Comparison of ENCODE assay signal across 1 cellular context in the genomic region with DNA sequence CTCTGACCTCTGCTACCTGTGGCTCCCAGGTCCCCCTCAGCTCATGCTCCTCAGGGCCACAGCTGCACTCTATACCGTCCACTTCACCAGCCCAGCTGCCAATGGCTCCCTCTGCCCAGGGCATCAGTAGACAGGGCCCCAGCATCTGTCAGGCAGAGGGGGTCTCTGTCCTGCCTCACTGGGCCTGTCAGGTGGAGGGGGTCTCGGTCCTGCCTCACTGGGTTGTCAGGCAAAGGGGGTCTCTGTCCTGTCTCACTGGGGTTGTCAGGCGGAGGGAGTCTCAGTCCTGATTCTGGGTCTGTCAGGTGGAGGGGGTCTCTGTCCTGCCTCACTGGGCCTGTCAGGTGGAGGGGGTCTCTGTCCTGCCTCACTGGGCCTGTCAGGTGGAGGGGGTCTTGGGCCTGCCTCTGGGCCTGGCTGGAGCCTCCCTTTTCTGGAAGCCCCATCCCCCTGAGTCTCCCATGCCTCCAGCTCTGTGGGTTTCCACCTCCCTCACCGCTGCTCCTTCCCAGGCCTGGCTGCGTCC.
TF ChIP-seq lines count a peak whose summit lies in the region.

No MANE protein-coding gene starts in this region.

TF ChIP-seq in HCT116, 20 proteins besides CTCF, POLR2A, EP300 and RAD21 (continued from another document):
- TF ChIP-seq, protein P1, sequence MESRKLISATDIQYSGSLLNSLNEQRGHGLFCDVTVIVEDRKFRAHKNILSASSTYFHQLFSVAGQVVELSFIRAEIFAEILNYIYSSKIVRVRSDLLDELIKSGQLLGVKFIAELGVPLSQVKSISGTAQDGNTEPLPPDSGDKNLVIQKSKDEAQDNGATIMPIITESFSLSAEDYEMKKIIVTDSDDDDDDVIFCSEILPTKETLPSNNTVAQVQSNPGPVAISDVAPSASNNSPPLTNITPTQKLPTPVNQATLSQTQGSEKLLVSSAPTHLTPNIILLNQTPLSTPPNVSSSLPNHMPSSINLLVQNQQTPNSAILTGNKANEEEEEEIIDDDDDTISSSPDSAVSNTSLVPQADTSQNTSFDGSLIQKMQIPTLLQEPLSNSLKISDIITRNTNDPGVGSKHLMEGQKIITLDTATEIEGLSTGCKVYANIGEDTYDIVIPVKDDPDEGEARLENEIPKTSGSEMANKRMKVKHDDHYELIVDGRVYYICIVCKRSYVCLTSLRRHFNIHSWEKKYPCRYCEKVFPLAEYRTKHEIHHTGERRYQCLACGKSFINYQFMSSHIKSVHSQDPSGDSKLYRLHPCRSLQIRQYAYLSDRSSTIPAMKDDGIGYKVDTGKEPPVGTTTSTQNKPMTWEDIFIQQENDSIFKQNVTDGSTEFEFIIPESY (IDR thresholded peaks at IDR 0.05; ENCODE audit: extremely low read depth, insufficient replicate concordance, low read length), result no peak
- TF ChIP-seq SIN3A (IDR thresholded peaks at IDR 0.05; ENCODE audit: low read depth), result no peak
